ENCODE assay signal across 1 cellular context in genomic region chr14:56579345-56580316, GRCh38.
TF ChIP-seq lines count a peak whose summit lies in the region.

Gene TMEM260, plus strand, starts transcription at chr14:56579798. Its CDS starts 117 bp downstream, at chr14:56579915.

TF ChIP-seq in HEK293, 187 proteins besides CTCF, POLR2A, EP300 and RAD21 (continued from another document and continues in another):
- TF ChIP-seq HOXD13 (CRISPR knock-in tag; IDR thresholded peaks at IDR 0.05; ENCODE audit: borderline replicate concordance) = no peak
- no peak for TF ChIP-seq ZNF610 (tag by site-specific recombination; IDR thresholded peaks at IDR 0.05; ENCODE audit: borderline replicate concordance)
- TF ChIP-seq ZNF692 (tag by site-specific recombination; IDR thresholded peaks at IDR 0.05) = peak; percentile 50; the same call in 1 of the 2 replicates
- TF ChIP-seq ZNF266 (tag by site-specific recombination; IDR thresholded peaks at IDR 0.05; ENCODE audit: low read depth) = no peak
- no peak; the same call in 1 of the 2 replicates for TF ChIP-seq ZEB2 (tag by site-specific recombination; IDR thresholded peaks at IDR 0.05)
- no peak; the same call in 1 of the 2 replicates for TF ChIP-seq KLF8 (tag by site-specific recombination; IDR thresholded peaks at IDR 0.05)
- no peak; the same call in 1 of the 2 replicates for TF ChIP-seq INSM2 (tag by site-specific recombination; IDR thresholded peaks at IDR 0.05)
- no peak for TF ChIP-seq ZNF776 (tag by site-specific recombination; IDR thresholded peaks at IDR 0.05; ENCODE audit: borderline replicate concordance)
- TF ChIP-seq ZNF544 (tag by site-specific recombination; IDR thresholded peaks at IDR 0.05) = no peak
- TF ChIP-seq ZNF830 (tag by site-specific recombination; IDR thresholded peaks at IDR 0.05; ENCODE audit: low read depth) = no peak
- TF ChIP-seq ZBTB8A (tag by site-specific recombination; IDR thresholded peaks at IDR 0.05) = 0 out of 2 replicates have a peak, but pooled peaks have one; percentile 30
- no peak for TF ChIP-seq ZBTB7A (tag by site-specific recombination; IDR thresholded peaks at IDR 0.05; ENCODE audit: low read depth)
- no peak for TF ChIP-seq ZNF311 (tag by site-specific recombination; IDR thresholded peaks at IDR 0.05; ENCODE audit: borderline replicate concordance)
- peak; percentile 26; the same call in 1 of the 2 replicates for TF ChIP-seq YY1 (tag by site-specific recombination; IDR thresholded peaks at IDR 0.05)
- no peak for TF ChIP-seq KLF7 (tag by site-specific recombination; IDR thresholded peaks at IDR 0.05; ENCODE audit: borderline replicate concordance)
- no peak for TF ChIP-seq ZNF302 (tag by site-specific recombination; IDR thresholded peaks at IDR 0.05; ENCODE audit: low read depth)
- TF ChIP-seq ZNF26 (tag by site-specific recombination; IDR thresholded peaks at IDR 0.05) = no peak
- TF ChIP-seq ZNF324 (tag by site-specific recombination; IDR thresholded peaks at IDR 0.05) = peak; percentile 50; the same call in 1 of the 2 replicates
- no peak for TF ChIP-seq BCL6B (tag by site-specific recombination; IDR thresholded peaks at IDR 0.05)
- no peak for TF ChIP-seq ZNF274 (IDR thresholded peaks at IDR 0.05; ENCODE audit: low read length)
- TF ChIP-seq ZNF274 (tag by site-specific recombination; IDR thresholded peaks at IDR 0.05; ENCODE audit: borderline replicate concordance) = no peak
- peak; percentile 50; the same call in 1 of the 2 replicates for TF ChIP-seq SP7 (tag by site-specific recombination; IDR thresholded peaks at IDR 0.05)
- TF ChIP-seq SETDB1 (IDR thresholded peaks at IDR 0.05; ENCODE audit: insufficient read length, low read length) = peak; percentile 54
- no peak for TF ChIP-seq ZNF404 (tag by site-specific recombination; IDR thresholded peaks at IDR 0.05)
- TF ChIP-seq ZNF433 (tag by site-specific recombination; IDR thresholded peaks at IDR 0.05; ENCODE audit: low read depth) = no peak
- no peak; the same call in 1 of the 2 replicates for TF ChIP-seq ZBTB11 (tag by site-specific recombination; conservative IDR thresholded peaks at IDR 0.05; ENCODE audit: low read depth)
- TF ChIP-seq WT1 (tag by site-specific recombination; IDR thresholded peaks at IDR 0.05) = no peak
- no peak for TF ChIP-seq ZNF747 (tag by site-specific recombination; IDR thresholded peaks at IDR 0.05)
- TF ChIP-seq ZBTB26 (tag by site-specific recombination; optimal IDR thresholded peaks at IDR 0.05) = peak; percentile 45
- no peak for TF ChIP-seq ZNF184 (tag by site-specific recombination; IDR thresholded peaks at IDR 0.05)
- no peak for TF ChIP-seq EGR2 (tag by site-specific recombination; IDR thresholded peaks at IDR 0.05; ENCODE audit: low read depth)
- peak; percentile 74; the same call in 1 of the 2 replicates for TF ChIP-seq ZNF501 (tag by site-specific recombination; IDR thresholded peaks at IDR 0.05)
- TF ChIP-seq ZNF48 (tag by site-specific recombination; IDR thresholded peaks at IDR 0.05) = no peak
- TF ChIP-seq ZFP69B (tag by site-specific recombination; IDR thresholded peaks at IDR 0.05) = no peak
- TF ChIP-seq ZBTB49 (tag by site-specific recombination; IDR thresholded peaks at IDR 0.05; ENCODE audit: low read depth) = no peak
- TF ChIP-seq ZNF280D (tag by site-specific recombination; IDR thresholded peaks at IDR 0.05) = no peak
- peak; percentile 94 for TF ChIP-seq KLF10 (tag by site-specific recombination; IDR thresholded peaks at IDR 0.05)
- no peak for TF ChIP-seq ZNF10 (tag by site-specific recombination; IDR thresholded peaks at IDR 0.05)
- no peak for TF ChIP-seq ZNF768 (tag by site-specific recombination; IDR thresholded peaks at IDR 0.05)
- no peak for TF ChIP-seq ZNF549 (tag by site-specific recombination; IDR thresholded peaks at IDR 0.05)
- peak; percentile 62 for TF ChIP-seq GLIS1 (tag by site-specific recombination; IDR thresholded peaks at IDR 0.05)
- TF ChIP-seq MYNN (tag by site-specific recombination; IDR thresholded peaks at IDR 0.05; ENCODE audit: borderline replicate concordance) = no peak
- TF ChIP-seq PRDM6 (tag by site-specific recombination; IDR thresholded peaks at IDR 0.05) = no peak
- peak; percentile 63; the same call in 1 of the 2 replicates for TF ChIP-seq ZXDB (tag by site-specific recombination; IDR thresholded peaks at IDR 0.05)
- no peak for TF ChIP-seq HOXC10 (CRISPR knock-in tag; IDR thresholded peaks at IDR 0.05)
